Comparison of ENCODE assay signal across 8 cellular contexts in the genomic region with DNA sequence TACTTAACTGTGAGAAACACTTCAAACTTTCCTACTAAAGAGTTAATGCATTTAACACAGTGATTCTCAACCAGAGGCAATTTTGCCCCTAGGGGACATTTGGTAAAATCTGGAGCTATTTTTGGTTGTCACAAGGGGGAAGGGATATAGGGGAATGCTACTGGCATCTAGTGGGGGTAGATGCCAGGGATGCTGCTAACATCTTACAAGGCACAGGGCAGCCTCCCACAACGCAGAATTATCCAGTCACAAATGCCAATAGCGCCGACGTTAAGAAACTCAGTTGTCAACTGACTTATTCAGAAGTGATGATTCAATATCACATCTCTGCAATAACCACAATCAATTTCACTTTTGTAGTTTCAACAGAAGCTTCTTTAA. TPM values are rescaled to one million over a fixed set of nuclear protein-coding genes. Genes with fewer than 3 reads are reported as not detected.
A peak's percentile ranks its signal among the peaks of the same experiment; 100 is the strongest.
DNase-seq lines count a peak whose midpoint lies in the region; ATAC-seq and TF ChIP-seq lines count a peak whose summit lies in the region.

No MANE protein-coding gene starts in this region.

- ATAC-seq in GM21825 (IDR thresholded peaks at IDR 0.05; ENCODE audit: unreplicated experiment), result peak; percentile 22
- peak; percentile 6; the same call in 2 of the 3 replicates for ATAC-seq in SK-N-SH treated with all-trans-retinoic acid at 6 μM for 48 hours

- H3K4me2 ChIP-seq in BLaER1 treated with 17β-estradiol and CSF1 and Interleukin-3, amounts not matched to agents 10 nM and 100 nM, result peak overlapping the region; percentile 75 to 97 (median 90)

- H3K4me1 ChIP-seq in BLaER1 treated with 17β-estradiol and CSF1 and Interleukin-3, amounts not matched to agents 10 nM and 100 nM, result peaks cover 30 to 42% (median 35%) of the 10 kb centered on the region in 10 experiments
- H3K4me1 ChIP-seq in mucosa of stomach (ENCODE audit: control insufficient read depth, insufficient read depth, low read length), result peaks cover 18% of the 10 kb centered on the region
- H3K4me1 ChIP-seq in stomach, result peaks cover 17 to 59% (median 34%) of the 10 kb centered on the region in 4 donors
- H3K4me1 ChIP-seq in prostate gland (replicated peaks), result no peaks in the 10 kb centered on the region

- in situ Hi-C loops in brain microvascular endothelial cell (cut with HindIII; ENCODE audit: low pct_ligation_motif_present, low sequenced_read_pairs), result no loop called here

- TF ChIP-seq EP300 in stomach (IDR thresholded peaks at IDR 0.05), result no peak

- WGBS in stomach, 5 donors, result 4 to 15% (median 11%) methylated on average over 4 of the region's 4 CpGs
- WGBS in prostate gland, result 10% methylated on average over 4 of the region's 4 CpGs

- no peak for TF ChIP-seq POLR2A in stomach (IDR thresholded peaks at IDR 0.05)
- no peak for TF ChIP-seq POLR2A in prostate gland (IDR thresholded peaks at IDR 0.05)

- H3K9ac ChIP-seq in BLaER1 treated with 17β-estradiol and CSF1 and Interleukin-3, amounts not matched to agents 10 nM and 100 nM, result peak overlapping the region; percentile 93 to 99 (median 96); a peak in 19 of 22 replicates
- H3K9ac ChIP-seq in mucosa of stomach (ENCODE audit: low read length), result peak overlapping the region; percentile 94

- peaks cover 0 to 13% (median 7%) of the 10 kb centered on the region in 11 experiments; a peak in 16 of 22 replicates for H3K9me3 ChIP-seq in BLaER1 treated with 17β-estradiol and CSF1 and Interleukin-3, amounts not matched to agents 10 nM and 100 nM (replicated peaks in 1 of 11)
- no peaks in the 10 kb centered on the region for H3K9me3 ChIP-seq in mucosa of stomach (ENCODE audit: control insufficient read depth, low read length)
- H3K9me3 ChIP-seq in stomach, result no peaks in the 10 kb centered on the region
- H3K9me3 ChIP-seq in prostate gland, result no peaks in the 10 kb centered on the region

- H3K27ac ChIP-seq in BLaER1 treated with 17β-estradiol and CSF1 and Interleukin-3, amounts not matched to agents 10 nM and 100 nM, result peak overlapping the region in 10 of 11 experiments; percentile 34 to 98 (median 94); a peak in 18 of 22 replicates
- H3K27ac ChIP-seq in brain microvascular endothelial cell, result peak overlapping the region; percentile 85
- peak overlapping the region in 4 of 5 donors; percentile 98 to 99 (median 99) for H3K27ac ChIP-seq in stomach
- H3K27ac ChIP-seq in prostate gland, result no peak overlapping the region

- intact Hi-C loops in stomach (cut with DNase I; ENCODE audit: low total_unique reads) (no loop called here), prostate gland (cut with DNase I) (loop anchor here (5.0 kb wide), 1 partner anchor 450 kb away; the partner anchor contains the start of gene NUDT4)

- H3K27me3 ChIP-seq in BLaER1 treated with 17β-estradiol and CSF1 and Interleukin-3, amounts not matched to agents 10 nM and 100 nM, result no peaks in the 10 kb centered on the region
- H3K27me3 ChIP-seq in brain microvascular endothelial cell (replicated peaks) (no peaks in the 10 kb centered on the region), mucosa of stomach (ENCODE audit: control insufficient read depth, insufficient read depth, low read length) (no peaks in the 10 kb centered on the region), stomach (no peaks in the 10 kb centered on the region), prostate gland (replicated peaks; ENCODE audit: insufficient read depth) (no peaks in the 10 kb centered on the region)

- peaks cover 6 to 42% (median 14%) of the 10 kb centered on the region in 11 experiments; a peak in 17 of 22 replicates for H4K20me1 ChIP-seq in BLaER1 treated with 17β-estradiol and CSF1 and Interleukin-3, amounts not matched to agents 10 nM and 100 nM

- peak overlapping the region; percentile 67 to 87 (median 78); a peak in 17 of 20 replicates for H3K4me3 ChIP-seq in BLaER1 treated with 17β-estradiol and CSF1 and Interleukin-3, amounts not matched to agents 10 nM and 100 nM
- H3K4me3 ChIP-seq in brain microvascular endothelial cell (ENCODE audit: low read depth, low read length), result peak overlapping the region; percentile 77
- H3K4me3 ChIP-seq in mucosa of stomach (ENCODE audit: low read length), result no peak overlapping the region
- H3K4me3 ChIP-seq in stomach, result peak overlapping the region in 1 of 4 donors; percentile 60
- peak overlapping the region in 1 of 2 donors; percentile 85 for H3K4me3 ChIP-seq in prostate gland

- peaks cover 4 to 19% (median 10%) of the 10 kb centered on the region in 11 experiments; a peak in 16 of 22 replicates for H3K36me3 ChIP-seq in BLaER1 treated with 17β-estradiol and CSF1 and Interleukin-3, amounts not matched to agents 10 nM and 100 nM
- no peaks in the 10 kb centered on the region for H3K36me3 ChIP-seq in brain microvascular endothelial cell (replicated peaks)
- no peaks in the 10 kb centered on the region for H3K36me3 ChIP-seq in mucosa of stomach (ENCODE audit: control insufficient read depth, insufficient read depth, low read length)
- H3K36me3 ChIP-seq in stomach, result no peaks in the 10 kb centered on the region
- H3K36me3 ChIP-seq in prostate gland, result no peaks in the 10 kb centered on the region

- TF ChIP-seq CTCF in brain microvascular endothelial cell (IDR thresholded peaks at IDR 0.05; ENCODE audit: low read depth, low read length, missing control alignments), result peak; percentile 22
- no peak for TF ChIP-seq CTCF in stomach (IDR thresholded peaks at IDR 0.05)
- TF ChIP-seq CTCF in prostate gland (IDR thresholded peaks at IDR 0.05), result peak in 1 of 4 experiments; percentile 8

- peak; percentile 34 for DNase-seq in brain microvascular endothelial cell
- no peak for DNase-seq in stomach
- no peak for DNase-seq in NCI-H1048 (lab: John Stamatoyannopoulos, UW)
- DNase-seq in prostate gland (ENCODE audit: low spot score), result no peak

TF ChIP-seq in SK-N-SH treated with all-trans-retinoic acid at 6 μM for 48 hours, 23 proteins besides CTCF, POLR2A, EP300 and RAD21:
- TF ChIP-seq BACH2 (CRISPR knock-in tag; IDR thresholded peaks at IDR 0.05; ENCODE audit: borderline replicate concordance) (no peak), ESRRG (CRISPR knock-in tag; IDR thresholded peaks at IDR 0.05) (no peak), CSRNP3 (CRISPR knock-in tag; IDR thresholded peaks at IDR 0.05) (no peak), PPARA (CRISPR knock-in tag; IDR thresholded peaks at IDR 0.05; ENCODE audit: borderline replicate concordance) (no peak), ZFP30 (CRISPR knock-in tag; IDR thresholded peaks at IDR 0.05) (no peak), OSR1 (CRISPR knock-in tag; IDR thresholded peaks at IDR 0.05) (no peak), ZFP3 (CRISPR knock-in tag; IDR thresholded peaks at IDR 0.05) (no peak), ARNTL (CRISPR knock-in tag; IDR thresholded peaks at IDR 0.05; ENCODE audit: borderline replicate concordance, low read depth) (no peak), TSHZ2 (CRISPR knock-in tag; IDR thresholded peaks at IDR 0.05) (no peak), ISL1 (CRISPR knock-in tag; IDR thresholded peaks at IDR 0.05) (no peak)
- TF ChIP-seq, protein P1, sequence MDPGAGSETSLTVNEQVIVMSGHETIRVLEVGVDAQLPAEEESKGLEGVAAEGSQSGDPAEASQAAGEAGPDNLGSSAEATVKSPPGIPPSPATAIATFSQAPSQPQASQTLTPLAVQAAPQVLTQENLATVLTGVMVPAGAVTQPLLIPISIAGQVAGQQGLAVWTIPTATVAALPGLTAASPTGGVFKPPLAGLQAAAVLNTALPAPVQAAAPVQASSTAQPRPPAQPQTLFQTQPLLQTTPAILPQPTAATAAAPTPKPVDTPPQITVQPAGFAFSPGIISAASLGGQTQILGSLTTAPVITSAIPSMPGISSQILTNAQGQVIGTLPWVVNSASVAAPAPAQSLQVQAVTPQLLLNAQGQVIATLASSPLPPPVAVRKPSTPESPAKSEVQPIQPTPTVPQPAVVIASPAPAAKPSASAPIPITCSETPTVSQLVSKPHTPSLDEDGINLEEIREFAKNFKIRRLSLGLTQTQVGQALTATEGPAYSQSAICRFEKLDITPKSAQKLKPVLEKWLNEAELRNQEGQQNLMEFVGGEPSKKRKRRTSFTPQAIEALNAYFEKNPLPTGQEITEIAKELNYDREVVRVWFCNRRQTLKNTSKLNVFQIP (CRISPR knock-in tag; IDR thresholded peaks at IDR 0.05; ENCODE audit: borderline replicate concordance, low read depth), result no peak

RNA-seq across cellular contexts. Expression of gene EEA1, which starts 2.0 kb away (rescaled TPM):
- 10 to 100 TPM in 4 of 5 donors, 1 to 10 TPM in 1; 8.2 to 24.2 (median 17.4) TPM for total RNA-seq in stomach
- 1 to 10 TPM; 2.0 to 4.3 (median 3.6) TPM for polyA plus RNA-seq in stomach
- total RNA-seq in prostate gland, result 10 to 100 TPM; 18.6 to 22.6 TPM

Comparison
In these comparisons a context has a peak if more than half of its experiments do, and no peak if none do; other contexts are left out.
1. H3K27ac ChIP-seq: peak in BLaER1 treated with 17β-estradiol and CSF1 and Interleukin-3, amounts not matched to agents 10 nM and 100 nM (10 of 11), brain microvascular endothelial cell (single experiment) and stomach (4 of 5); none in prostate gland (0 of 2).